Comparison of ENCODE assay signal across 24 cellular contexts in genomic region chr14:24991821-24992220, GRCh38.
"Had no signal": no experiment of that assay in that cellular context is flagged by ENCODE, and none has a peak within 500 bp of the region (broad histone marks: within the 10 kb centered on the region; RNA-seq: fewer than 3 reads in every experiment).

No MANE protein-coding gene starts in this region.

- H3K4me3 ChIP-seq: colonic mucosa, esophagus squamous epithelium, gastrocnemius medialis, heart right ventricle, left ventricle myocardium inferior, lower lobe of right lung, mucosa of descending colon had no signal

- DNase-seq: colonic mucosa; cortex of kidney; effector CD8-positive, alpha-beta T cell; effector memory CD8-positive, alpha-beta T cell; endodermal cell; erythroblast; esophagus squamous epithelium; foreskin fibroblast; foreskin melanocyte; gastrocnemius medialis; heart right ventricle; hippocampal formation; left cardiac atrium; left ventricle myocardium inferior; lower lobe of right lung; mesenchymal stem cell; mucosa of descending colon; naive B cell had no signal

- H3K27me3 ChIP-seq: colonic mucosa, esophagus squamous epithelium, gastrocnemius medialis, heart right ventricle had no signal

- FAIRE-seq: endometrium, islet of Langerhans, keratinocyte had no signal

- H3K27ac ChIP-seq: colonic mucosa, epithelial cell of prostate, esophagus squamous epithelium, gastrocnemius medialis, heart right ventricle, left ventricle myocardium inferior, lower lobe of right lung had no signal

- H3K36me3 ChIP-seq: colonic mucosa, esophagus squamous epithelium, gastrocnemius medialis, lower lobe of right lung had no signal

- H3K9me3 ChIP-seq: colonic mucosa, esophagus squamous epithelium, gastrocnemius medialis, heart right ventricle, left ventricle myocardium inferior, lower lobe of right lung, mucosa of descending colon had no signal

- ATAC-seq: effector memory CD8-positive, alpha-beta T cell; esophagus mucosa; gastrocnemius medialis; left lobe of liver; lower lobe of right lung had no signal

- H3K4me1 ChIP-seq: colonic mucosa, esophagus squamous epithelium, gastrocnemius medialis had no signal
